ENCODE assay signal across 9 cellular contexts in genomic region chr14:34465069-34465859, GRCh38. TPM values are rescaled to one million over a fixed set of nuclear protein-coding genes. Genes with fewer than 3 reads are reported as not detected.
DNase-seq lines count a peak whose midpoint lies in the region; ATAC-seq and TF ChIP-seq lines count a peak whose summit lies in the region.
"Had no signal": no experiment of that assay in that cellular context is flagged by ENCODE, and none has a peak within 500 bp of the region (broad histone marks: within the 10 kb centered on the region; RNA-seq: fewer than 3 reads in every experiment).

No MANE protein-coding gene starts in this region.

- TF ChIP-seq CTCF in GM23338 (conservative IDR thresholded peaks at IDR 0.05; ENCODE audit: low read depth in 2 of 2): no peak

- H3F3A ChIP-seq in GM23338 (replicated peaks; ENCODE audit: low read depth): 0 out of 2 replicates have a peak, but pooled peaks cover 7% of the 10 kb centered on the region

- H3K27ac Mint-ChIP-seq in GM23338: no peak overlapping the region
- H3K27ac Mint-ChIP-seq: WTC11 had no signal

- no peak overlapping the region for H3K4me3 ChIP-seq in GM23338

- H2AFZ ChIP-seq in GM23338: peak overlapping the region; percentile 25; the same call in 1 of the 2 replicates

- no peaks in the 10 kb centered on the region for H3K27me3 ChIP-seq in GM23338 (ENCODE audit: insufficient read depth)

- H3K4me1 Mint-ChIP-seq in GM23338: peaks cover 18% of the 10 kb centered on the region

- H3K4me1 ChIP-seq in GM23338 (ENCODE audit: insufficient read depth): peaks cover 13% of the 10 kb centered on the region

- no peak for TF ChIP-seq POLR2A in erythroblast (IDR thresholded peaks at IDR 0.05; ENCODE audit: low read length)

- H3K36me3 ChIP-seq in GM23338 (ENCODE audit: insufficient read depth): no peaks in the 10 kb centered on the region

- no peak overlapping the region for H3K4me3 Mint-ChIP-seq in GM23338
- H3K4me3 Mint-ChIP-seq: WTC11 had no signal

- no peak overlapping the region for H3K27ac ChIP-seq in GM23338 (ENCODE audit: low read depth)

- no peak for ATAC-seq in GM23338
- ATAC-seq: WTC11 had no signal

- peaks cover 13% of the 10 kb centered on the region for H3K79me2 ChIP-seq in GM23338 (replicated peaks; ENCODE audit: insufficient read depth)

- H3K9me2 ChIP-seq in GM23338 (ENCODE audit: insufficient read depth): peaks cover 14% of the 10 kb centered on the region; the same call in 1 of the 2 replicates

- H4K20me1 ChIP-seq in GM23338 (replicated peaks; ENCODE audit: insufficient read depth): no peaks in the 10 kb centered on the region

- no peaks in the 10 kb centered on the region; the same call in 2 of the 3 replicates for H3K9me3 Mint-ChIP-seq in GM23338
- H3K9me3 Mint-ChIP-seq: WTC11 had no signal

- DNase-seq in GM23338 (ENCODE audit: low spot score) (peak; percentile 45), NOMO-1 (lab: John Stamatoyannopoulos, UW; ENCODE audit: unreplicated experiment in 2 of 2) (peak; percentile 60 to 62), erythroblast (lab: John Stamatoyannopoulos, UW) (peak; percentile 53 to 57), pons (ENCODE audit: low spot score) (peak; percentile 30), LoVo (ENCODE audit: low spot score) (no peak), amniotic stem cell (lab: John Stamatoyannopoulos, UW) (no peak)
- no peak for DNase-seq in activated CD8-positive, alpha-beta memory T cell treated with anti-CD3 and anti-CD28 coated beads, Interleukin-2, amount 50 U/mL, for 4 hours
- no peak for DNase-seq in stimulated activated CD4-positive, alpha-beta T cell treated with anti-CD3 and anti-CD28 coated beads, Interleukin-12 subunit alpha, Interleukin-12 subunit beta, amount 100 ng/mL, for 4 hours

- no peak overlapping the region for H3K4me2 ChIP-seq in GM23338

- H3K36me3 Mint-ChIP-seq in GM23338 (ENCODE audit: low read depth): no peaks in the 10 kb centered on the region
- H3K36me3 Mint-ChIP-seq: WTC11 had no signal

- peaks cover 9% of the 10 kb centered on the region for H3K27me3 Mint-ChIP-seq in GM23338 (ENCODE audit: insufficient read depth, low read depth, poor library complexity)

TF ChIP-seq in GM23338, 12 proteins besides CTCF, POLR2A, EP300 and RAD21:
- TF ChIP-seq EZH2phosphoT487 (IDR thresholded peaks at IDR 0.05; ENCODE audit: unreplicated experiment) (no peak), POLR2AphosphoS5 (IDR thresholded peaks at IDR 0.05; ENCODE audit: low read depth) (no peak)

RNA-seq across cellular contexts. Expression of gene SPTSSA, which starts 3.2 kb away (rescaled TPM):
- 22.3 and 27.5 TPM in 2 replicates for total RNA-seq in GM23338 (2014; rRNA removed; shearing (Covaris generic))
- 33.5 and 36.4 TPM in 2 replicates for polyA plus RNA-seq in GM23338 (2016; fragmentation: Nextera tagmentation; extraction: Ambion mirVana)

Comparison
In these comparisons a context has a peak if more than half of its experiments do, and no peak if none do; other contexts are left out.
1. DNase-seq: peak in GM23338 (single experiment), NOMO-1 (2 of 2), erythroblast (2 of 2) and pons (single experiment); none in LoVo (single experiment), activated CD8-positive, alpha-beta memory T cell treated with anti-CD3 and anti-CD28 coated beads, Interleukin-2, amount 50 U/mL, for 4 hours (single experiment), amniotic stem cell (single experiment) and stimulated activated CD4-positive, alpha-beta T cell treated with anti-CD3 and anti-CD28 coated beads, Interleukin-12 subunit alpha, Interleukin-12 subunit beta, amount 100 ng/mL, for 4 hours (single experiment).